In the genomic region with DNA sequence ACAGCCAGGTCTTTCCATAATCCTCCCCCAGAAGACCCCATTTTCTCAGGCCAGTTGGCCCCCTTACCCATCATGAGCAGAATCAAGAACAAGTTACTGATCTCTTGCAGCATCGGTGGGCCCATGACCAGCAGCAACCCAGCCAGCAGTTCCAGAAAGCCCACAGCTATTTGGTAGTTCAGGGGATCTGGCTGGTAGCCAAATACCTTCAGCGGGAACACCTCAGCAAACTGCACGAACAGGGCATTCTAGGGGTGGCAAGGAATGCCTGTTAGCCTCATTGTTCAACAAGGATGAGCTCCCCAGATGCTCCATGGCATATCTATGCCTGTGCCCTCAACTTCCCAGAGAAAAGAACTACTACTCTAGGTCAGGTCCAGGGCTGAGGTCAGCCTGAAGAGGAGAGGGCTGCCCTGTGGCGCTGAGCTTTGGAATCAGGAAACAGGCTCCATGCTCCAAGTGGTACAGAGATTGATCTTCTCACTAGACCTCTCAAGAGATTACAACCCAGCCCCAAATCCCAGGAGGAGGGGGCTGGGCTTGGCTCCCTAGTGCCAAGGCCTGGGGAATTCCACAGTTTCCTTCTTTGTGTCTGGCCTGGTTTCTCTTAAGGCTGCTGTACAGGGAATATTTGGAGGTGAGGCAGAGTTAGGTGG, we compare ENCODE assay signal across 8 cellular contexts. TPM values are rescaled to one million over a fixed set of nuclear protein-coding genes. Genes with fewer than 3 reads are reported as not detected.
DNase-seq lines count a peak whose midpoint lies in the region; ATAC-seq and TF ChIP-seq lines count a peak whose summit lies in the region.

No MANE protein-coding gene starts in this region.

- H4K20me1 ChIP-seq in MM.1S (ENCODE audit: insufficient read depth, low read length), result no peaks in the 10 kb centered on the region

- H2AFZ ChIP-seq in MM.1S (ENCODE audit: low read length), result peak overlapping the region; percentile 77; the same call in 1 of the 2 replicates

- peaks cover 14% of the 10 kb centered on the region for H3K36me3 ChIP-seq in CD4-positive, CD25-positive, alpha-beta regulatory T cell (ENCODE audit: control insufficient read depth, insufficient read depth, low read length)
- no peaks in the 10 kb centered on the region for H3K36me3 ChIP-seq in MM.1S (replicated peaks; ENCODE audit: insufficient read depth, low read length)

- no peaks in the 10 kb centered on the region for H3K9me2 ChIP-seq in MM.1S (replicated peaks; ENCODE audit: insufficient read depth, low read length)

- H3K4me2 ChIP-seq in MM.1S (ENCODE audit: low read depth, low read length), result peak overlapping the region; percentile 96

- intact Hi-C loops in dendritic cell treated with granulocyte-macrophage colony-stimulating factor and Interleukin-4, amounts not matched to agents 40 ng/mL and 50 ng/mL, for 4 days (cut with micrococcal nuclease), result no loop called here

- H3K4me1 ChIP-seq in CD4-positive, CD25-positive, alpha-beta regulatory T cell (ENCODE audit: control insufficient read depth, insufficient read depth, low read length, poor library complexity, severe bottlenecking), result peaks cover 33% of the 10 kb centered on the region
- 0 out of 2 replicates have a peak, but pooled peaks cover 5% of the 10 kb centered on the region for H3K4me1 ChIP-seq in MM.1S (ENCODE audit: low read length)

- in situ Hi-C loops in KBM-7 (cut with MboI; ENCODE audit: low pct_unique_long_range_greater_than_20kb, low sequenced_read_pairs), result no loop called here

- peak overlapping the region; percentile 97 for H3K4me3 ChIP-seq in CD4-positive, CD25-positive, alpha-beta regulatory T cell (ENCODE audit: low read depth, low read length)
- H3K4me3 ChIP-seq in MM.1S (ENCODE audit: low read length), result peak overlapping the region; percentile 63

- no peaks in the 10 kb centered on the region for H3K9me3 ChIP-seq in CD4-positive, CD25-positive, alpha-beta regulatory T cell (ENCODE audit: control insufficient read depth in 2 of 2, low read length in 2 of 2)
- no peaks in the 10 kb centered on the region for H3K9me3 ChIP-seq in MM.1S (replicated peaks; ENCODE audit: insufficient read depth, low read length)

- peak overlapping the region; percentile 43; the same call in 1 of the 2 replicates for H3K9ac ChIP-seq in MM.1S (ENCODE audit: low read length)

- peaks cover 6% of the 10 kb centered on the region for H3F3A ChIP-seq in MM.1S (ENCODE audit: insufficient read depth, low read length)

- H3K27me3 Mint-ChIP-seq in CD4-positive, CD25-positive, alpha-beta regulatory T cell, result no peaks in the 10 kb centered on the region
- no peaks in the 10 kb centered on the region for H3K27me3 Mint-ChIP-seq in dendritic cell treated with granulocyte-macrophage colony-stimulating factor and Interleukin-4, amounts not matched to agents 40 ng/mL and 50 ng/mL, for 4 days
- peaks cover 8% of the 10 kb centered on the region for H3K27me3 Mint-ChIP-seq in nephron progenitor cell (ENCODE audit: low read depth, poor library complexity)

- TF ChIP-seq CTCF in MM.1S (IDR thresholded peaks at IDR 0.05; ENCODE audit: low read length) (no peak), nephron progenitor cell (IDR thresholded peaks at IDR 0.05) (no peak)

- H3K27ac Mint-ChIP-seq in CD4-positive, CD25-positive, alpha-beta regulatory T cell, result peak overlapping the region; percentile 92 to 99 (median 97)
- H3K27ac Mint-ChIP-seq in dendritic cell treated with granulocyte-macrophage colony-stimulating factor and Interleukin-4, amounts not matched to agents 40 ng/mL and 50 ng/mL, for 4 days, result peak overlapping the region; percentile 89
- no peak overlapping the region for H3K27ac Mint-ChIP-seq in nephron progenitor cell

- no peak for ATAC-seq in CD4-positive, CD25-positive, alpha-beta regulatory T cell (ENCODE audit: low read depth in 2 of 2)

- H3K27me3 ChIP-seq in CD4-positive, CD25-positive, alpha-beta regulatory T cell (ENCODE audit: control insufficient read depth, insufficient read depth, low read length), result no peaks in the 10 kb centered on the region
- H3K27me3 ChIP-seq in MM.1S (replicated peaks; ENCODE audit: insufficient read depth, low read length), result no peaks in the 10 kb centered on the region

- peaks cover 10% of the 10 kb centered on the region for H3K36me3 Mint-ChIP-seq in CD4-positive, CD25-positive, alpha-beta regulatory T cell
- peaks cover 63% of the 10 kb centered on the region for H3K36me3 Mint-ChIP-seq in dendritic cell treated with granulocyte-macrophage colony-stimulating factor and Interleukin-4, amounts not matched to agents 40 ng/mL and 50 ng/mL, for 4 days (ENCODE audit: low read depth)
- peaks cover 9% of the 10 kb centered on the region for H3K36me3 Mint-ChIP-seq in nephron progenitor cell (ENCODE audit: low read depth)

- H3K4me1 Mint-ChIP-seq in CD4-positive, CD25-positive, alpha-beta regulatory T cell, result peaks cover 4 to 62% (median 35%) of the 10 kb centered on the region in 4 donors
- H3K4me1 Mint-ChIP-seq in dendritic cell treated with granulocyte-macrophage colony-stimulating factor and Interleukin-4, amounts not matched to agents 40 ng/mL and 50 ng/mL, for 4 days (ENCODE audit: low read depth), result peaks cover 31% of the 10 kb centered on the region
- peaks cover 17% of the 10 kb centered on the region for H3K4me1 Mint-ChIP-seq in nephron progenitor cell

- H3K79me2 ChIP-seq in MM.1S (ENCODE audit: low read length), result peaks cover 7% of the 10 kb centered on the region; the same call in 1 of the 2 replicates

- peaks cover 0 to 2% (median 0%) of the 10 kb centered on the region in 7 donors for H3K9me3 Mint-ChIP-seq in CD4-positive, CD25-positive, alpha-beta regulatory T cell
- H3K9me3 Mint-ChIP-seq in dendritic cell treated with granulocyte-macrophage colony-stimulating factor and Interleukin-4, amounts not matched to agents 40 ng/mL and 50 ng/mL, for 4 days, result no peaks in the 10 kb centered on the region
- no peaks in the 10 kb centered on the region for H3K9me3 Mint-ChIP-seq in nephron progenitor cell

- H3K27ac ChIP-seq in CD4-positive, CD25-positive, alpha-beta regulatory T cell (ENCODE audit: insufficient read depth, low read length, poor library complexity, severe bottlenecking), result peak overlapping the region; percentile 81
- H3K27ac ChIP-seq in MM.1S (ENCODE audit: low read length), result no peak overlapping the region

- peak in 1 of 3 donors; percentile 4 for DNase-seq in CD4-positive, CD25-positive, alpha-beta regulatory T cell
- DNase-seq in MM.1S (no peak), nephron progenitor cell (no peak), KBM-7 (no peak), HPDE6-E6E7 (ENCODE audit: extremely low spot score) (no peak)
- DNase-seq in stimulated activated CD4-positive, alpha-beta T cell treated with anti-CD3 and anti-CD28 coated beads, Interleukin-1b, Interleukin-23, amount 100 ng/mL, for 48 hours, result no peak
- DNase-seq in activated effector memory CD4-positive, alpha-beta T cell treated with anti-CD3 and anti-CD28 coated beads, Interleukin-2, amount 50 U/mL, for 16 hours, result no peak

- H3K4me3 Mint-ChIP-seq in CD4-positive, CD25-positive, alpha-beta regulatory T cell, result peak overlapping the region; percentile 96 to 100 (median 98)
- H3K4me3 Mint-ChIP-seq in dendritic cell treated with granulocyte-macrophage colony-stimulating factor and Interleukin-4, amounts not matched to agents 40 ng/mL and 50 ng/mL, for 4 days, result peak overlapping the region; percentile 88
- peak overlapping the region; percentile 99 for H3K4me3 Mint-ChIP-seq in nephron progenitor cell

RNA-seq across cellular contexts. Expression of gene TMEM35B, which starts 1.3 kb away (rescaled TPM):
- 13.8 TPM for total RNA-seq in CD4-positive, CD25-positive, alpha-beta regulatory T cell
- polyA plus RNA-seq in CD4-positive, CD25-positive, alpha-beta regulatory T cell, result 100 to 1,000 TPM; 173 to 206 (median 196) TPM

RNA-seq across cellular contexts. Expression of gene ZMYM6, which starts 47.9 kb away (rescaled TPM):
- total RNA-seq in CD4-positive, CD25-positive, alpha-beta regulatory T cell, result 28.0 TPM
- polyA plus RNA-seq in CD4-positive, CD25-positive, alpha-beta regulatory T cell, result 10 to 100 TPM in 1 of 4 donors, 1 to 10 TPM in 3; 6.0 to 10.4 (median 7.9) TPM

RNA-seq across cellular contexts. Expression of gene DLGAP3, which starts 54.4 kb away (rescaled TPM):
- total RNA-seq in CD4-positive, CD25-positive, alpha-beta regulatory T cell, result 1.2 TPM
- under 1 TPM; 0.11 to 0.26 (median 0.18) TPM for polyA plus RNA-seq in CD4-positive, CD25-positive, alpha-beta regulatory T cell
